11 cellular contexts compared by ENCODE assay signal in genomic region chr3:156811092-156811862, GRCh38. TPM values are rescaled to one million over a fixed set of nuclear protein-coding genes. Genes with fewer than 3 reads are reported as not detected.
DNase-seq lines count a peak whose midpoint lies in the region; ATAC-seq and TF ChIP-seq lines count a peak whose summit lies in the region.
"Had no signal": no experiment of that assay in that cellular context is flagged by ENCODE, and none has a peak within 500 bp of the region (broad histone marks: within the 10 kb centered on the region; RNA-seq: fewer than 3 reads in every experiment).

No MANE protein-coding gene starts in this region.

- H3F3A ChIP-seq in GM23338 (replicated peaks; ENCODE audit: low read depth) = no peaks in the 10 kb centered on the region

- intact Hi-C loops in activated CD4-positive, alpha-beta T cell treated with anti-CD3 and anti-CD28 coated beads, Interleukin-2, amount 10 ng/mL, durations not matched to agents 24 days and 14 days (cut with micrococcal nuclease) = loop anchor here (10.0 kb wide), 2 partner anchors 656 to 956 kb away; partner anchors contain the start of gene SLC33A1
- intact Hi-C loops in adrenal gland (cut with DNase I) = no loop called here

- H3K27ac ChIP-seq in adrenal gland (no peak overlapping the region), GM23338 (ENCODE audit: low read depth) (no peak overlapping the region)

- H2AFZ ChIP-seq in GM23338 = no peak overlapping the region

- peaks cover 6% of the 10 kb centered on the region for H3K9me3 Mint-ChIP-seq in activated CD4-positive, alpha-beta T cell treated with anti-CD3 and anti-CD28 coated beads, Interleukin-2, amount 10 ng/mL, durations not matched to agents 24 days and 14 days
- H3K9me3 Mint-ChIP-seq in stimulated activated memory B cell treated with anti-CD40 and anti-IgM and Interleukin-4, amounts not matched to agents 10 μg/mL and 1 μg/mL and 100 μg/mL, for 72 hours = peaks cover 3% of the 10 kb centered on the region
- H3K9me3 Mint-ChIP-seq in GM23338 = no peaks in the 10 kb centered on the region

- H3K27me3 Mint-ChIP-seq in activated CD4-positive, alpha-beta T cell treated with anti-CD3 and anti-CD28 coated beads, Interleukin-2, amount 10 ng/mL, durations not matched to agents 24 days and 14 days = no peaks in the 10 kb centered on the region
- no peaks in the 10 kb centered on the region for H3K27me3 Mint-ChIP-seq in stimulated activated memory B cell treated with anti-CD40 and anti-IgM and Interleukin-4, amounts not matched to agents 10 μg/mL and 1 μg/mL and 100 μg/mL, for 72 hours
- peaks cover 19% of the 10 kb centered on the region for H3K27me3 Mint-ChIP-seq in GM23338 (ENCODE audit: insufficient read depth, low read depth, poor library complexity)
- H3K27me3 Mint-ChIP-seq: activated CD8-positive, alpha-beta T cell treated with anti-CD3 and anti-CD28 coated beads for 36 hours had no signal

- H3K27ac Mint-ChIP-seq in activated CD4-positive, alpha-beta T cell treated with anti-CD3 and anti-CD28 coated beads, Interleukin-2, amount 10 ng/mL, durations not matched to agents 24 days and 14 days = peak overlapping the region; percentile 13
- peak overlapping the region; percentile 12 for H3K27ac Mint-ChIP-seq in stimulated activated memory B cell treated with anti-CD40 and anti-IgM and Interleukin-4, amounts not matched to agents 10 μg/mL and 1 μg/mL and 100 μg/mL, for 72 hours
- no peak overlapping the region for H3K27ac Mint-ChIP-seq in GM23338
- H3K27ac Mint-ChIP-seq: activated CD8-positive, alpha-beta T cell treated with anti-CD3 and anti-CD28 coated beads for 36 hours had no signal

- no peaks in the 10 kb centered on the region for H3K36me3 ChIP-seq in adrenal gland (replicated peaks in 1 of 2)
- H3K36me3 ChIP-seq in GM23338 (ENCODE audit: insufficient read depth) = no peaks in the 10 kb centered on the region; the same call in 1 of the 2 replicates

- no peak for TF ChIP-seq POLR2A in adrenal gland (IDR thresholded peaks at IDR 0.05)

- peaks cover 30% of the 10 kb centered on the region for H3K36me3 Mint-ChIP-seq in activated CD4-positive, alpha-beta T cell treated with anti-CD3 and anti-CD28 coated beads, Interleukin-2, amount 10 ng/mL, durations not matched to agents 24 days and 14 days (ENCODE audit: low read depth)
- peaks cover 30% of the 10 kb centered on the region for H3K36me3 Mint-ChIP-seq in stimulated activated memory B cell treated with anti-CD40 and anti-IgM and Interleukin-4, amounts not matched to agents 10 μg/mL and 1 μg/mL and 100 μg/mL, for 72 hours
- no peaks in the 10 kb centered on the region for H3K36me3 Mint-ChIP-seq in GM23338 (ENCODE audit: low read depth)

- peak overlapping the region; percentile 30 for H3K4me3 Mint-ChIP-seq in activated CD4-positive, alpha-beta T cell treated with anti-CD3 and anti-CD28 coated beads, Interleukin-2, amount 10 ng/mL, durations not matched to agents 24 days and 14 days
- no peak overlapping the region for H3K4me3 Mint-ChIP-seq in stimulated activated memory B cell treated with anti-CD40 and anti-IgM and Interleukin-4, amounts not matched to agents 10 μg/mL and 1 μg/mL and 100 μg/mL, for 72 hours
- no peak overlapping the region for H3K4me3 Mint-ChIP-seq in GM23338
- H3K4me3 Mint-ChIP-seq: activated CD8-positive, alpha-beta T cell treated with anti-CD3 and anti-CD28 coated beads for 36 hours had no signal

- no peak overlapping the region for H3K4me3 ChIP-seq in adrenal gland
- H3K4me3 ChIP-seq in GM23338 = no peak overlapping the region

- H3K79me2 ChIP-seq in GM23338 (replicated peaks; ENCODE audit: insufficient read depth) = no peaks in the 10 kb centered on the region

- H3K4me2 ChIP-seq in GM23338 = no peak overlapping the region

- ATAC-seq in SK-N-SH treated with all-trans-retinoic acid at 6 μM for 48 hours (peak; percentile 57), GM23338 (no peak)
- ATAC-seq in stimulated activated memory B cell treated with anti-CD40 and anti-IgM and Interleukin-4, amounts not matched to agents 10 μg/mL and 1 μg/mL and 100 μg/mL, for 72 hours = no peak
- ATAC-seq: activated CD8-positive, alpha-beta T cell treated with anti-CD3 and anti-CD28 coated beads for 36 hours had no signal

- no peak for DNase-seq in activated CD4-positive, alpha-beta T cell treated with anti-CD3 and anti-CD28 coated beads, Interleukin-2, amount 10 ng/mL, durations not matched to agents 24 days and 14 days
- DNase-seq in activated CD4-positive, alpha-beta T cell treated with anti-CD3 and anti-CD28 coated beads, Interleukin-2, amount 50 U/mL, for 48 hours = no peak
- peak; percentile 39 for DNase-seq in fibroblast of gingiva (ENCODE audit: low read depth)
- no peak for DNase-seq in adrenal gland
- DNase-seq in hippocampal formation (lab: John Stamatoyannopoulos, UW) = no peak
- DNase-seq in GM23338 (ENCODE audit: low spot score) = no peak
- DNase-seq: activated CD8-positive, alpha-beta T cell treated with anti-CD3 and anti-CD28 coated beads for 36 hours; occipital lobe had no signal

- H4K20me1 ChIP-seq in GM23338 (replicated peaks; ENCODE audit: insufficient read depth) = no peaks in the 10 kb centered on the region

- H3K27me3 ChIP-seq in adrenal gland = no peaks in the 10 kb centered on the region
- H3K27me3 ChIP-seq in GM23338 (ENCODE audit: insufficient read depth) = peaks cover 37% of the 10 kb centered on the region

- no peak for TF ChIP-seq CTCF in adrenal gland (IDR thresholded peaks at IDR 0.05)
- no peak for TF ChIP-seq CTCF in GM23338 (conservative IDR thresholded peaks at IDR 0.05; ENCODE audit: low read depth in 2 of 2)

- H3K9me3 ChIP-seq in adrenal gland (replicated peaks in 1 of 3) = no peaks in the 10 kb centered on the region

- H3K4me1 Mint-ChIP-seq in activated CD4-positive, alpha-beta T cell treated with anti-CD3 and anti-CD28 coated beads, Interleukin-2, amount 10 ng/mL, durations not matched to agents 24 days and 14 days = peaks cover 49% of the 10 kb centered on the region
- peaks cover 36% of the 10 kb centered on the region for H3K4me1 Mint-ChIP-seq in stimulated activated memory B cell treated with anti-CD40 and anti-IgM and Interleukin-4, amounts not matched to agents 10 μg/mL and 1 μg/mL and 100 μg/mL, for 72 hours
- peaks cover 7% of the 10 kb centered on the region; the same call in 2 of the 3 replicates for H3K4me1 Mint-ChIP-seq in GM23338

- H3K9me2 ChIP-seq in GM23338 (ENCODE audit: insufficient read depth) = no peaks in the 10 kb centered on the region

- WGBS in adrenal gland, 4 donors = 41 to 58% (median 46%) methylated on average over 2 of the region's 2 CpGs

- H3K4me1 ChIP-seq in adrenal gland (replicated peaks in 1 of 2) = no peaks in the 10 kb centered on the region
- peaks cover 11% of the 10 kb centered on the region; the same call in 1 of the 2 replicates for H3K4me1 ChIP-seq in GM23338 (ENCODE audit: insufficient read depth)

TF ChIP-seq in SK-N-SH treated with all-trans-retinoic acid at 6 μM for 48 hours, 23 proteins besides CTCF, POLR2A, EP300 and RAD21 (continues in another document):
- TF ChIP-seq OSR1 (CRISPR knock-in tag; IDR thresholded peaks at IDR 0.05) = no peak
- TF ChIP-seq RARB (CRISPR knock-in tag; IDR thresholded peaks at IDR 0.05) = no peak
- no peak for TF ChIP-seq PPARA (CRISPR knock-in tag; IDR thresholded peaks at IDR 0.05; ENCODE audit: borderline replicate concordance)
- TF ChIP-seq POU6F1 (CRISPR knock-in tag; IDR thresholded peaks at IDR 0.05; ENCODE audit: borderline replicate concordance, low read depth) = no peak

TF ChIP-seq in GM23338, 12 proteins besides CTCF, POLR2A, EP300 and RAD21 (continues in another document):
- TF ChIP-seq ETS1 (IDR thresholded peaks at IDR 0.05) = no peak
- TF ChIP-seq JUNB (IDR thresholded peaks at IDR 0.05; ENCODE audit: unreplicated experiment) = no peak
- TF ChIP-seq NANOG (IDR thresholded peaks at IDR 0.05; ENCODE audit: borderline replicate concordance) = no peak
- TF ChIP-seq EZH2 (IDR thresholded peaks at IDR 0.05; ENCODE audit: low read depth, unreplicated experiment) = no peak

RNA-seq across cellular contexts. Expression of gene LEKR1, which starts 14.9 kb away (rescaled TPM):
- 0.14 and 0.24 TPM in 2 replicates for total RNA-seq in activated CD4-positive, alpha-beta T cell treated with anti-CD3 and anti-CD28 coated beads, Interleukin-2, amount 10 ng/mL, durations not matched to agents 24 days and 14 days
- 1 to 10 TPM in 6 of 8 donors, under 1 TPM in 2; 0.28 to 2.3 (median 1.7) TPM for total RNA-seq in adrenal gland
- polyA plus RNA-seq in adrenal gland (1 to 10 TPM in 1 of 3 donors, under 1 TPM in 2; 0.30 to 1.1 (median 0.71) TPM), GM23338 (2016; fragmentation: Nextera tagmentation; extraction: Ambion mirVana) (not detected in 2 replicates)
- total RNA-seq in GM23338 (2014; rRNA removed; shearing (Covaris generic)) = not detected in 2 replicates
- total RNA-seq: SK-MEL-5 had no signal
